ENCODE assay signal across 7 cellular contexts in the genomic region with DNA sequence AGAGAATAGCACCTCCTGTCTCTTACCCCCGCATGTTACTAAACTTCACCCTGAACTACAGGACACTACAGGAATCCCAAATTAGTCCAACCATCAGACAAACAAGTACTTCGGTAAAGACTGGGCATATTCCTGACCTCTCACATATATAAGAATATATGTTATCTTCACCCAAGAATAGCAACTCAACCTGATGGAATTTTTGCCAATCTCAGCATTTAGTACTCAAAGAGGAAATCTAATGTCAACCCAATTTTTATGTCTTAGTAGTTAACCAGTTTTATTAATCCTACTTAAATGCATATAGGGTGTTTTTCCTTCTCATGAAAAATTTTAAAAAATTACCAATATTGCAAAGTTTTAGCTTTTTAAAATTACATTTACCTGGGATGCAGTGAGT. TPM values are rescaled to one million over a fixed set of nuclear protein-coding genes. Genes with fewer than 3 reads are reported as not detected.
"Had no signal": no experiment of that assay in that cellular context is flagged by ENCODE, and none has a peak within 500 bp of the region (broad histone marks: within the 10 kb centered on the region; RNA-seq: fewer than 3 reads in every experiment).

No MANE protein-coding gene starts in this region.

- FAIRE-seq: H1, H54 had no signal

- H3K4me3 ChIP-seq: GM23338 had no signal

- DNase-seq: H9, HCEC 1CT, KBM-7 had no signal

- H2AFZ ChIP-seq: GM23338 had no signal

- ATAC-seq: GM23338 had no signal

- H3K4me2 ChIP-seq: GM23338 had no signal

RNA-seq across cellular contexts. Expression of a gene that starts 26.2 kb away (rescaled TPM):
- total RNA-seq: HT-29 had no signal
